Comparison of ENCODE assay signal across 1 cellular context in genomic region chr22:35299717-35300497, GRCh38.
TF ChIP-seq lines count a peak whose summit lies in the region.

Gene TOM1, plus strand, starts transcription at chr22:35299894. Its CDS starts 35 bp downstream, at chr22:35299929.

TF ChIP-seq in HepG2, 621 proteins besides CTCF, POLR2A, EP300 and RAD21 (continued from another document):
- TF ChIP-seq SNAPC4 (CRISPR knock-in tag; IDR thresholded peaks at IDR 0.05): 0 out of 2 replicates have a peak, but pooled peaks have one; percentile 14
- TF ChIP-seq ZNF432 (CRISPR knock-in tag; IDR thresholded peaks at IDR 0.05; ENCODE audit: borderline replicate concordance): no peak
- peak; percentile 88 for TF ChIP-seq ZNF510 (CRISPR knock-in tag; IDR thresholded peaks at IDR 0.05; ENCODE audit: low read depth)
- no peak; the same call in 1 of the 2 replicates for TF ChIP-seq ZNF225 (CRISPR knock-in tag; IDR thresholded peaks at IDR 0.05)
- TF ChIP-seq ZNF263 (CRISPR knock-in tag; IDR thresholded peaks at IDR 0.05): no peak
- no peak for TF ChIP-seq ZNF776 (CRISPR knock-in tag; IDR thresholded peaks at IDR 0.05)
- peak in 1 of 2 experiments; percentile 37; a peak in 1 of 4 replicates for TF ChIP-seq ATF4 (CRISPR knock-in tag; IDR thresholded peaks at IDR 0.05)
- no peak; the same call in 1 of the 2 replicates for TF ChIP-seq ZNF143 (CRISPR knock-in tag; IDR thresholded peaks at IDR 0.05)
- TF ChIP-seq CC2D1A (CRISPR knock-in tag; IDR thresholded peaks at IDR 0.05): no peak
- peak; percentile 4; the same call in 1 of the 2 replicates for TF ChIP-seq ZSCAN31 (CRISPR knock-in tag; IDR thresholded peaks at IDR 0.05; ENCODE audit: low read depth)
- TF ChIP-seq ARID5B (CRISPR knock-in tag; IDR thresholded peaks at IDR 0.05): peak; percentile 29; the same call in 1 of the 2 replicates
- no peak for TF ChIP-seq EZH2 (conservative IDR thresholded peaks at IDR 0.05; ENCODE audit: low read depth, low read length)
- TF ChIP-seq ZNF788 (CRISPR knock-in tag; IDR thresholded peaks at IDR 0.05; ENCODE audit: borderline replicate concordance): no peak
- peak; percentile 91 for TF ChIP-seq ZBTB7B (CRISPR knock-in tag; IDR thresholded peaks at IDR 0.05)
- TF ChIP-seq ISL2 (CRISPR knock-in tag; IDR thresholded peaks at IDR 0.05): peak; percentile 19; the same call in 1 of the 2 replicates
- TF ChIP-seq GATA4 (IDR thresholded peaks at IDR 0.05; ENCODE audit: borderline replicate concordance, low read depth): 0 out of 2 replicates have a peak, but pooled peaks have one; percentile 31
- TF ChIP-seq NR2C2 (CRISPR knock-in tag; IDR thresholded peaks at IDR 0.05; ENCODE audit: borderline replicate concordance): peak; percentile 56
- no peak for TF ChIP-seq HDAC6 (IDR thresholded peaks at IDR 0.05; ENCODE audit: low read depth, low read length)
- peak; percentile 14; the same call in 1 of the 2 replicates for TF ChIP-seq ZNF580 (CRISPR knock-in tag; IDR thresholded peaks at IDR 0.05; ENCODE audit: borderline replicate concordance, low read depth)
- TF ChIP-seq DPF2 (CRISPR knock-in tag; IDR thresholded peaks at IDR 0.05; ENCODE audit: borderline replicate concordance, low read depth): no peak
- no peak for TF ChIP-seq ATF5 (CRISPR knock-in tag; IDR thresholded peaks at IDR 0.05; ENCODE audit: low read depth)
- TF ChIP-seq SIX4 (CRISPR knock-in tag; IDR thresholded peaks at IDR 0.05): no peak
- 0 out of 2 replicates have a peak, but pooled peaks have one; percentile 18 for TF ChIP-seq EEA1 (CRISPR knock-in tag; IDR thresholded peaks at IDR 0.05; ENCODE audit: borderline replicate concordance)
- TF ChIP-seq MAX (IDR thresholded peaks at IDR 0.05): peak; percentile 62
- no peak for TF ChIP-seq RBM22 (optimal IDR thresholded peaks at IDR 0.05; ENCODE audit: low read length)
- no peak for TF ChIP-seq SYNCRIP (IDR thresholded peaks at IDR 0.05; ENCODE audit: insufficient read depth, low read depth, low read length)
- peak; percentile 76; the same call in 1 of the 2 replicates for TF ChIP-seq UBTF (CRISPR knock-in tag; IDR thresholded peaks at IDR 0.05)
- no peak for TF ChIP-seq ZKSCAN1 (IDR thresholded peaks at IDR 0.05; ENCODE audit: low read length)
